In genomic region chr16:68506331-68507053, GRCh38 we compare ENCODE assay signal across 1 cellular context.
TF ChIP-seq lines count a peak whose summit lies in the region.

No MANE protein-coding gene starts in this region.

TF ChIP-seq in HepG2, 621 proteins besides CTCF, POLR2A, EP300 and RAD21:
- TF ChIP-seq ZNF672 (CRISPR knock-in tag; IDR thresholded peaks at IDR 0.05) (no peak), THRA (CRISPR knock-in tag; IDR thresholded peaks at IDR 0.05; ENCODE audit: borderline replicate concordance) (no peak), PAWR (CRISPR knock-in tag; IDR thresholded peaks at IDR 0.05; ENCODE audit: borderline replicate concordance) (no peak)
